1 cellular context compared by ENCODE assay signal in the genomic region with DNA sequence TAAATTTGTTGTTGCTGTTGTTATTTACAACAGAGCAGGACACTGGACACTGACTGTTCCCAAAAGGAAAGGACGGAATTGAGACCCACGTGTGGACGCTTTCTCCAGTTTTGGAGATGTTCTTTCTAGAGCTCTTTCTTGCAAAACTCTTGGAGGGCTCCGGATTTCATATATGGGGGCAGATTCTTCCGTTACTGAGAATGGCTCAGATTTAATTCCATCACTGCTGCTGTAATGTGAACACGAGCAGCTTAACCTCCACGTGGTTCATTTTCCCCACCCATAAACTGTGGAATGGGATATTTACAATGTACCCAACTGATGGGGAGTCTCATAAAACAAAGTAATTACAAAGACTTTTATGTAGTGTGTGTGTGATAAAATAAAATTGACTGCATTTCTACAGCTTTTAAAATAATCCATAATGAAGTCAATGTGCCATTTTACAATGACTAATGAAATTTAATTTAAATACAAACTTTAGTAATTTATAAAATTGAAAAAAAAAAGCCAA.
TF ChIP-seq lines count a peak whose summit lies in the region.

No MANE protein-coding gene starts in this region.

TF ChIP-seq in K562, 482 proteins besides CTCF, POLR2A, EP300 and RAD21:
- TF ChIP-seq NFYB (IDR thresholded peaks at IDR 0.05; ENCODE audit: extremely low read depth, insufficient read length) (no peak), HNRNPL (IDR thresholded peaks at IDR 0.05; ENCODE audit: low read depth, low read length) (no peak)
